Comparison of ENCODE assay signal across 9 cellular contexts in genomic region chr4:26192921-26193894, GRCh38.
DNase-seq lines count a peak whose midpoint lies in the region; ATAC-seq and TF ChIP-seq lines count a peak whose summit lies in the region.
"Had no signal": no experiment of that assay in that cellular context is flagged by ENCODE, and none has a peak within 500 bp of the region (broad histone marks: within the 10 kb centered on the region; RNA-seq: fewer than 3 reads in every experiment).

No MANE protein-coding gene starts in this region.

- no peaks in the 10 kb centered on the region for H3K9me2 ChIP-seq in OCI-LY7 (ENCODE audit: insufficient read depth, low read length)

- intact Hi-C loops in OCI-LY7 (cut with micrococcal nuclease; ENCODE audit: unreplicated experiment): no loop called here

- BruUV-seq in OCI-LY7 (replicated peaks; lab: Mats Ljungman, UMichigan): no TSS peak

- no peaks in the 10 kb centered on the region for H4K20me1 ChIP-seq in OCI-LY7 (ENCODE audit: insufficient read depth, low read length)

- H3K4me2 ChIP-seq in OCI-LY7 (ENCODE audit: low read length): no peak overlapping the region

- H3K36me3 ChIP-seq in OCI-LY7 (ENCODE audit: insufficient read depth, low read length): no peaks in the 10 kb centered on the region

- POLR2A ChIA-PET in OCI-LY7 (lab: Charles Lee): interaction anchor here (0.6 kb wide), 1 partner anchor 209 kb away, joined by 3 read pairs; no protein-coding TSS in a partner anchor

- ATAC-seq in GM21723 (IDR thresholded peaks at IDR 0.05; ENCODE audit: unreplicated experiment): peak; percentile 50
- no peak for ATAC-seq in HG02840 (IDR thresholded peaks at IDR 0.05; ENCODE audit: low FRiP score, unreplicated experiment)

- H3K27ac ChIP-seq in OCI-LY7 (ENCODE audit: low read depth, low read length, poor library complexity, severe bottlenecking): no peak overlapping the region

- no peaks in the 10 kb centered on the region for H3K79me2 ChIP-seq in OCI-LY7 (ENCODE audit: insufficient read depth, low read depth, low read length)

- peaks cover 8% of the 10 kb centered on the region for H3K4me1 ChIP-seq in OCI-LY7 (ENCODE audit: insufficient read depth, low read length, poor library complexity, severe bottlenecking)

- H3K9me3 ChIP-seq in OCI-LY7 (ENCODE audit: low read length): no peaks in the 10 kb centered on the region

- CTCF ChIA-PET in OCI-LY7 (lab: Charles Lee; ENCODE audit: unreplicated experiment): no interaction called here

- no peak overlapping the region for H2AFZ ChIP-seq in OCI-LY7 (ENCODE audit: low read length)

- DNase-seq in NOMO-1 (lab: John Stamatoyannopoulos, UW; ENCODE audit: unreplicated experiment in 2 of 2): peak; percentile 9 to 19
- DNase-seq in NOMO-1 treated with DMSO at 0.1 percent for 48 hours (lab: John Stamatoyannopoulos, UW; ENCODE audit: unreplicated experiment): no peak
- DNase-seq in NCI-H226: peak; percentile 61
- DNase-seq in midbrain (lab: John Stamatoyannopoulos, UW): peak; percentile 42
- DNase-seq in OCI-LY7 (ENCODE audit: low spot score): no peak
- DNase-seq in NCI-H510A treated with DMSO at 0.1 percent for 48 hours (lab: John Stamatoyannopoulos, UW): no peak
- DNase-seq: NCI-H2081 had no signal

- no peak for TF ChIP-seq CTCF in OCI-LY7 (conservative IDR thresholded peaks at IDR 0.05; ENCODE audit: low read length)

- no peak overlapping the region for H3K4me3 ChIP-seq in OCI-LY7 (ENCODE audit: low read depth, low read length, poor library complexity, severe bottlenecking)

Comparison
In these comparisons a context has a peak if more than half of its experiments do, and no peak if none do; other contexts are left out.
1. DNase-seq: peak in NOMO-1 (2 of 2), NCI-H226 (single experiment) and midbrain (single experiment); none in NOMO-1 treated with DMSO at 0.1 percent for 48 hours (single experiment), OCI-LY7 (single experiment) and NCI-H510A treated with DMSO at 0.1 percent for 48 hours (single experiment).